1 cellular context compared by ENCODE assay signal in the genomic region with DNA sequence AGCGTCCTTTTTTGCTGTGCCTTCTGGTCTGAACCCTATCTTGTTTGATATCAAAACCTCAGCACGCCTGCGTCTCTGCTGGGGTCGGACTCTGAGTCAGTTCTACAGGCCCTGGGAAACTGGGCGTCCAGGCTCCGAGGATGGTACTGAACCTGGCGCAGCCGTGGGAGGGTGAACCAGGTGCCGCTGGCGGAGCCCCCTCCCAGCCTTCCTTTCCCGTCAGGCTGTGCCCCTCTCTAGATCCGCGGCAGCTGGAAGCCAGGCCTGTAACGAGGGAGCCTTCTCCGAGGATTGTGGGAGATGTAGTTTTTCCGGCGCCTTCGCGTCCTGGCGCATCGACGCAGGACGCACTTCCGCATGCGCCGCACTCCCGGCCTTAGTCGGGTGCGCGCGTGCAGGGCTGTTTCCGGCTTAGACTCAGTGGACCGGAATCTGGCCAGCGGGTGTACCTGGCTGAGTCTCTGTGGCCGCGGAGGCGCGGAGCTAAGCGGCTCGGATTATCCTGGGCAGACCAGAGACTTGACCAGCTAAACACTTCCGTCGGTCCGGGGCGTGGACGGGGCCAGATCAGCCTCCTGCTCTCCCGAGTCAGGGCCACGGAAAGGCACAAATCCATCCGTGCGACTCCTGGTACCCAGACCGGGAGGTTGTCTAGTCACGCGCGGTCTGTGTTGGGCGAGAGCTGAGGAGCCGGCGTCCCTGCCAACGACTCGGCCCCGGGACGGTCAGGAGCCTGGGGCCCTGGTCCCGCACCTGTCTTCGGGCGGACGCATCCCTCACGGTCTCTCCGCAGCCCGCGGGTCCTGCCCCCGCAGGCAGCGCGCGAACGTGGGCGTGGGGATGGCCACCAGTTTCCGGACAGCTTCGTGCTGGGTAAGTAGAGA.
A peak's percentile ranks its signal among the peaks of the same experiment; 100 is the strongest.
TF ChIP-seq lines count a peak whose summit lies in the region.

Gene ZNF26, plus strand, starts transcription at position 367 of the 884 bp plus-strand sequence. Its CDS starts 474 bp downstream, at position 841.

TF ChIP-seq in GM12878, 131 proteins besides CTCF, POLR2A, EP300 and RAD21 (continued from another document and continues in another):
- TF ChIP-seq, protein P1, sequence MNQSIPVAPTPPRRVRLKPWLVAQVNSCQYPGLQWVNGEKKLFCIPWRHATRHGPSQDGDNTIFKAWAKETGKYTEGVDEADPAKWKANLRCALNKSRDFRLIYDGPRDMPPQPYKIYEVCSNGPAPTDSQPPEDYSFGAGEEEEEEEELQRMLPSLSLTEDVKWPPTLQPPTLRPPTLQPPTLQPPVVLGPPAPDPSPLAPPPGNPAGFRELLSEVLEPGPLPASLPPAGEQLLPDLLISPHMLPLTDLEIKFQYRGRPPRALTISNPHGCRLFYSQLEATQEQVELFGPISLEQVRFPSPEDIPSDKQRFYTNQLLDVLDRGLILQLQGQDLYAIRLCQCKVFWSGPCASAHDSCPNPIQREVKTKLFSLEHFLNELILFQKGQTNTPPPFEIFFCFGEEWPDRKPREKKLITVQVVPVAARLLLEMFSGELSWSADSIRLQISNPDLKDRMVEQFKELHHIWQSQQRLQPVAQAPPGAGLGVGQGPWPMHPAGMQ (IDR thresholded peaks at IDR 0.05; ENCODE audit: borderline replicate concordance): no peak
- peak; percentile 89 for TF ChIP-seq NKRF (conservative IDR thresholded peaks at IDR 0.05)
- TF ChIP-seq ETV6 (conservative IDR thresholded peaks at IDR 0.05 in 1 of 2, IDR thresholded peaks at IDR 0.05 in 1 of 2; ENCODE audit: borderline replicate concordance in 1 of 2, low read depth in 1 of 2): no peak
- peak; percentile 96 for TF ChIP-seq ZBTB40 (IDR thresholded peaks at IDR 0.05; ENCODE audit: borderline replicate concordance)
- no peak for TF ChIP-seq BCL3 (IDR thresholded peaks at IDR 0.05; ENCODE audit: borderline replicate concordance, insufficient read depth, low read depth, low read length, poor library complexity, severe bottlenecking)
- TF ChIP-seq, protein P2, sequence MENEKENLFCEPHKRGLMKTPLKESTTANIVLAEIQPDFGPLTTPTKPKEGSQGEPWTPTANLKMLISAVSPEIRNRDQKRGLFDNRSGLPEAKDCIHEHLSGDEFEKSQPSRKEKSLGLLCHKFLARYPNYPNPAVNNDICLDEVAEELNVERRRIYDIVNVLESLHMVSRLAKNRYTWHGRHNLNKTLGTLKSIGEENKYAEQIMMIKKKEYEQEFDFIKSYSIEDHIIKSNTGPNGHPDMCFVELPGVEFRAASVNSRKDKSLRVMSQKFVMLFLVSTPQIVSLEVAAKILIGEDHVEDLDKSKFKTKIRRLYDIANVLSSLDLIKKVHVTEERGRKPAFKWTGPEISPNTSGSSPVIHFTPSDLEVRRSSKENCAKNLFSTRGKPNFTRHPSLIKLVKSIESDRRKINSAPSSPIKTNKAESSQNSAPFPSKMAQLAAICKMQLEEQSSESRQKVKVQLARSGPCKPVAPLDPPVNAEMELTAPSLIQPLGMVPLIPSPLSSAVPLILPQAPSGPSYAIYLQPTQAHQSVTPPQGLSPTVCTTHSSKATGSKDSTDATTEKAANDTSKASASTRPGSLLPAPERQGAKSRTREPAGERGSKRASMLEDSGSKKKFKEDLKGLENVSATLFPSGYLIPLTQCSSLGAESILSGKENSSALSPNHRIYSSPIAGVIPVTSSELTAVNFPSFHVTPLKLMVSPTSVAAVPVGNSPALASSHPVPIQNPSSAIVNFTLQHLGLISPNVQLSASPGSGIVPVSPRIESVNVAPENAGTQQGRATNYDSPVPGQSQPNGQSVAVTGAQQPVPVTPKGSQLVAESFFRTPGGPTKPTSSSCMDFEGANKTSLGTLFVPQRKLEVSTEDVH (IDR thresholded peaks at IDR 0.05; ENCODE audit: low read depth, partially characterized antibody): peak; percentile 69
- peak; percentile 81 for TF ChIP-seq YY1 (IDR thresholded peaks at IDR 0.05; ENCODE audit: low read depth, low read length)
- no peak for TF ChIP-seq MEF2B (IDR thresholded peaks at IDR 0.05; ENCODE audit: partially characterized antibody, poor library complexity, severe bottlenecking)
- TF ChIP-seq GATAD2B (conservative IDR thresholded peaks at IDR 0.05; ENCODE audit: low read depth): no peak; the same call in 1 of the 2 replicates
- TF ChIP-seq GABPA (IDR thresholded peaks at IDR 0.05; ENCODE audit: low read depth): peak; percentile 97
- no peak for TF ChIP-seq ZNF217 (IDR thresholded peaks at IDR 0.05)
- no peak for TF ChIP-seq ASH2L (IDR thresholded peaks at IDR 0.05; ENCODE audit: borderline replicate concordance, low read depth)
- TF ChIP-seq PAX8 (IDR thresholded peaks at IDR 0.05): no peak
- TF ChIP-seq POLR2AphosphoS5 (IDR thresholded peaks at IDR 0.05; ENCODE audit: low read length): peak; percentile 93
- TF ChIP-seq NFYA (IDR thresholded peaks at IDR 0.05; ENCODE audit: borderline replicate concordance, low read depth, low read length): no peak
- TF ChIP-seq KDM1A (IDR thresholded peaks at IDR 0.05; ENCODE audit: borderline replicate concordance): no peak
- peak; percentile 100 for TF ChIP-seq CREM (IDR thresholded peaks at IDR 0.05; ENCODE audit: low read depth)
- no peak for TF ChIP-seq SREBF2 (IDR thresholded peaks at IDR 0.05; ENCODE audit: low read length)
- TF ChIP-seq YBX1 (IDR thresholded peaks at IDR 0.05): no peak
- peak; percentile 57; the same call in 1 of the 2 replicates for TF ChIP-seq TCF3 (IDR thresholded peaks at IDR 0.05; ENCODE audit: borderline replicate concordance, insufficient read depth, low read depth, low read length)
- TF ChIP-seq BMI1 (IDR thresholded peaks at IDR 0.05; ENCODE audit: borderline replicate concordance): no peak
- TF ChIP-seq EED (IDR thresholded peaks at IDR 0.05; ENCODE audit: low read depth): no peak
- no peak for TF ChIP-seq PBX3 (IDR thresholded peaks at IDR 0.05; ENCODE audit: insufficient replicate concordance, low read depth, low read length)
- no peak for TF ChIP-seq MTA2 (IDR thresholded peaks at IDR 0.05; ENCODE audit: low read depth)
- 0 out of 2 replicates have a peak, but pooled peaks have one; percentile 12 for TF ChIP-seq MEF2A (IDR thresholded peaks at IDR 0.05; ENCODE audit: insufficient read depth, low read depth, low read length)
- TF ChIP-seq BCL11A (IDR thresholded peaks at IDR 0.05; ENCODE audit: low read depth, low read length): no peak; the same call in 1 of the 2 replicates
- no peak for TF ChIP-seq CBX3 (IDR thresholded peaks at IDR 0.05; ENCODE audit: borderline replicate concordance, low read depth)
- no peak for TF ChIP-seq FOXK2 (IDR thresholded peaks at IDR 0.05)
- peak; percentile 19; the same call in 1 of the 2 replicates for TF ChIP-seq PKNOX1 (IDR thresholded peaks at IDR 0.05)
- TF ChIP-seq NR2C2 (IDR thresholded peaks at IDR 0.05; ENCODE audit: borderline replicate concordance, control insufficient read depth, insufficient read length, low read depth): no peak
- no peak for TF ChIP-seq ZNF274 (IDR thresholded peaks at IDR 0.05; ENCODE audit: insufficient read depth, insufficient read length)
- TF ChIP-seq, protein P3, sequence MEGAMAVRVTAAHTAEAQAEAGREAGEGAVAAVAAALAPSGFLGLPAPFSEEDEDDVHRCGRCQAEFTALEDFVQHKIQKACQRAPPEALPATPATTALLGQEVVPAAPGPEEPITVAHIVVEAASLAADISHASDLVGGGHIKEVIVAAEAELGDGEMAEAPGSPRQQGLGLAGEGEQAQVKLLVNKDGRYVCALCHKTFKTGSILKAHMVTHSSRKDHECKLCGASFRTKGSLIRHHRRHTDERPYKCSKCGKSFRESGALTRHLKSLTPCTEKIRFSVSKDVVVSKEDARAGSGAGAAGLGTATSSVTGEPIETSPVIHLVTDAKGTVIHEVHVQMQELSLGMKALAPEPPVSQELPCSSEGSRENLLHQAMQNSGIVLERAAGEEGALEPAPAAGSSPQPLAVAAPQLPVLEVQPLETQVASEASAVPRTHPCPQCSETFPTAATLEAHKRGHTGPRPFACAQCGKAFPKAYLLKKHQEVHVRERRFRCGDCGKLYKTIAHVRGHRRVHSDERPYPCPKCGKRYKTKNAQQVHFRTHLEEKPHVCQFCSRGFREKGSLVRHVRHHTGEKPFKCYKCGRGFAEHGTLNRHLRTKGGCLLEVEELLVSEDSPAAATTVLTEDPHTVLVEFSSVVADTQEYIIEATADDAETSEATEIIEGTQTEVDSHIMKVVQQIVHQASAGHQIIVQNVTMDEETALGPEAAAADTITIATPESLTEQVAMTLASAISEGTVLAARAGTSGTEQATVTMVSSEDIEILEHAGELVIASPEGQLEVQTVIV (IDR thresholded peaks at IDR 0.05; ENCODE audit: borderline replicate concordance, partially characterized antibody): peak; percentile 63
- TF ChIP-seq IRF4 (IDR thresholded peaks at IDR 0.05; ENCODE audit: low read depth, low read length): peak; percentile 76
- peak; percentile 20; the same call in 1 of the 2 replicates for TF ChIP-seq NRF1 (conservative IDR thresholded peaks at IDR 0.05; ENCODE audit: low read depth, low read length)
- no peak for TF ChIP-seq KAT2A (conservative IDR thresholded peaks at IDR 0.05; ENCODE audit: control insufficient read depth, low read depth, low read length)
- TF ChIP-seq MYC (IDR thresholded peaks at IDR 0.05; ENCODE audit: insufficient read depth, insufficient read length, insufficient replicate concordance, low read length, severe bottlenecking): no peak
